ENCODE assay signal across 22 cellular contexts in the genomic region with DNA sequence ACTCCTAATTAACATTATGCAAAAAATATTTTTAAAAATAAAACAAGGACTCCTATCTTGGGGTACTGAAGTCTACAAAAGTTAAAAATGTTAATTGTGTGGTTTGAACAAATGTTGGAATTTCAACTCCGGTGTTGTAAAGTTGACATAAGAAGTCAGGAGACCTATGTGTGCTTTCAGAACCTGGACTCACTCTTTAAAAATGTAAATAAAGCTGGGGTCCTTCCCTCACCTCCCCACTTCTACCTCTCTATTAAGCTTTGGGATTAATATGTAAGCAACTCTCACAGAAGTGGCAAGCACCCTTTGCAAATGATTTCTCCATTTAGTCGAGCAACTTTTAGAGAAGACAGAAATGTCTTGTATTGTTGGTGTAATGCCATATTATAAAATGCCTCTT. TPM values are rescaled to one million over a fixed set of nuclear protein-coding genes. Genes with fewer than 3 reads are reported as not detected.
DNase-seq lines count a peak whose midpoint lies in the region; ATAC-seq, FAIRE-seq and TF ChIP-seq lines count a peak whose summit lies in the region.
"Had no signal": no experiment of that assay in that cellular context is flagged by ENCODE, and none has a peak within 500 bp of the region (broad histone marks: within the 10 kb centered on the region; RNA-seq: fewer than 3 reads in every experiment).

No MANE protein-coding gene starts in this region.

- H3K36me3 Mint-ChIP-seq in CD4-positive, alpha-beta T cell (ENCODE audit: low read depth), result no peaks in the 10 kb centered on the region
- H3K36me3 Mint-ChIP-seq: CD8-positive, alpha-beta T cell had no signal

- H3K36me3 ChIP-seq in Karpas-422 (ENCODE audit: insufficient read depth, low read length), result peaks cover 84% of the 10 kb centered on the region
- peaks cover 0 to 2% of the 10 kb centered on the region in 2 donors for H3K36me3 ChIP-seq in left lung
- no peaks in the 10 kb centered on the region for H3K36me3 ChIP-seq in pancreas

- POLR2A ChIA-PET in CD4-positive, alpha-beta T cell (lab: Charles Lee), result no interaction called here

- no peak overlapping the region for H3K4me3 Mint-ChIP-seq in CD4-positive, alpha-beta T cell
- H3K4me3 Mint-ChIP-seq: CD8-positive, alpha-beta T cell had no signal

- H3K4me3 ChIP-seq in Karpas-422 (ENCODE audit: low read length) (no peak overlapping the region), left lung (no peak overlapping the region), pancreas (no peak overlapping the region)
- H3K4me3 ChIP-seq: K562 had no signal

- peaks cover 65% of the 10 kb centered on the region for H3K4me1 ChIP-seq in Karpas-422 (ENCODE audit: low read length)
- H3K4me1 ChIP-seq in left lung, result peaks cover 2 to 16% of the 10 kb centered on the region in 2 donors
- peaks cover 0 to 11% (median 5%) of the 10 kb centered on the region in 3 donors for H3K4me1 ChIP-seq in pancreas

- no peaks in the 10 kb centered on the region for H4K20me1 ChIP-seq in Karpas-422 (ENCODE audit: insufficient read depth, low read depth, low read length)

- CTCF ChIA-PET in CD4-positive, alpha-beta T cell (lab: Charles Lee), result no interaction called here

- peak; percentile 15 for ATAC-seq in left lung
- no peak for ATAC-seq in pancreas
- ATAC-seq in CD4-positive, alpha-beta T cell (ENCODE audit: poor library complexity), result no peak
- ATAC-seq: CD8-positive, alpha-beta T cell; HCT116; K562; Panc1 had no signal

- H3K27me3 ChIP-seq in Karpas-422 (ENCODE audit: low read length), result no peaks in the 10 kb centered on the region
- no peaks in the 10 kb centered on the region for H3K27me3 ChIP-seq in left lung
- no peaks in the 10 kb centered on the region for H3K27me3 ChIP-seq in pancreas
- peaks cover 33% of the 10 kb centered on the region for H3K27me3 ChIP-seq in CD4-positive, alpha-beta T cell (ENCODE audit: control insufficient read depth, insufficient read depth, low read length)

- no peak overlapping the region for H3K4me2 ChIP-seq in Karpas-422 (ENCODE audit: low read depth, low read length, poor library complexity, severe bottlenecking)

- no peaks in the 10 kb centered on the region for H3K9me3 Mint-ChIP-seq in CD4-positive, alpha-beta T cell
- H3K9me3 Mint-ChIP-seq: CD8-positive, alpha-beta T cell had no signal

- no peak overlapping the region for H3K9ac ChIP-seq in Karpas-422 (ENCODE audit: low read length)

- H3K9me2 ChIP-seq in Karpas-422 (replicated peaks; ENCODE audit: insufficient read depth, low read length), result no peaks in the 10 kb centered on the region; the same call in 1 of the 2 replicates

- FAIRE-seq in pancreas (lab: Jason Lieb, UNC), result peak; percentile 41
- FAIRE-seq: K562 had no signal

- peaks cover 96% of the 10 kb centered on the region for H3K79me2 ChIP-seq in Karpas-422 (ENCODE audit: low read length)

- H3K9me3 ChIP-seq in Karpas-422 (ENCODE audit: low read length) (no peaks in the 10 kb centered on the region), left lung (no peaks in the 10 kb centered on the region), pancreas (no peaks in the 10 kb centered on the region)
- no peaks in the 10 kb centered on the region for H3K9me3 ChIP-seq in CD4-positive, alpha-beta T cell (ENCODE audit: control insufficient read depth, low read length)
- H3K9me3 ChIP-seq: Caco-2 had no signal

- intact Hi-C loops in left lung (cut with DNase I) (no loop called here), pancreas (cut with DNase I) (no loop called here)
- intact Hi-C loops in CD4-positive, alpha-beta T cell (cut with DNase I, micrococcal nuclease), result no loop called here

- H3K27ac ChIP-seq in Karpas-422 (ENCODE audit: low read length), result 0 out of 2 replicates have a peak overlapping the region, but pooled peaks have one; percentile 24
- no peak overlapping the region for H3K27ac ChIP-seq in left lung
- H3K27ac ChIP-seq in pancreas, result no peak overlapping the region
- no peak overlapping the region for H3K27ac ChIP-seq in CD4-positive, alpha-beta T cell (ENCODE audit: low read depth, low read length)
- H3K27ac ChIP-seq: HL-60, RWPE1 had no signal

- no peak overlapping the region for H3K27ac Mint-ChIP-seq in CD4-positive, alpha-beta T cell
- H3K27ac Mint-ChIP-seq: CD8-positive, alpha-beta T cell had no signal

- peaks cover 43% of the 10 kb centered on the region for H3K27me3 Mint-ChIP-seq in CD4-positive, alpha-beta T cell

- H3K4me1 Mint-ChIP-seq in CD4-positive, alpha-beta T cell (ENCODE audit: low read depth), result no peaks in the 10 kb centered on the region

- no peak for TF ChIP-seq CTCF in left lung (IDR thresholded peaks at IDR 0.05)
- no peak for TF ChIP-seq CTCF in pancreas (IDR thresholded peaks at IDR 0.05)
- TF ChIP-seq CTCF in CD4-positive, alpha-beta T cell (IDR thresholded peaks at IDR 0.05), result no peak

- WGBS in pancreas, 2 donors, result 42 to 58% methylated on average over 2 of the region's 2 CpGs

- no peak overlapping the region for H2AFZ ChIP-seq in Karpas-422 (ENCODE audit: low read length)

- DNase-seq in Karpas-422, result no peak
- peak; percentile 20 for DNase-seq in astrocyte of the hippocampus (ENCODE audit: low read depth, low spot score)
- no peak for DNase-seq in left lung
- DNase-seq in pancreas, result no peak
- DNase-seq in NCI-H510A treated with DMSO at 0.1 percent for 48 hours (lab: John Stamatoyannopoulos, UW), result no peak
- DNase-seq in CD4-positive, alpha-beta T cell, result no peak
- no peak for DNase-seq in NCI-H2171 (lab: John Stamatoyannopoulos, UW)
- DNase-seq: C1 segment of cervical spinal cord; Caco-2; CD8-positive, alpha-beta T cell; MV-4-11; NCI-H1105; NCI-H1436 treated with DMSO at 0.1 percent for 48 hours; NCI-H187 treated with DMSO at 0.1 percent for 48 hours; NCI-H2107; NCI-H69; SHP77 had no signal

RNA-seq across cellular contexts. Expression of gene MEIS2, which starts 11.9 kb away (rescaled TPM):
- total RNA-seq in Karpas-422 (2014; rRNA removed; shearing (Covaris generic); ENCODE audit: low replicate concordance), result 55.7 and 68.2 TPM in 2 replicates
- total RNA-seq in left lung, result 10 to 100 TPM; 14.1 to 18.7 TPM
- total RNA-seq in pancreas, result 10 to 100 TPM in 5 of 6 donors, 1 to 10 TPM in 1; 9.1 to 24.1 (median 14.8) TPM
- polyA plus RNA-seq in pancreas, result 10 to 100 TPM; 10.7 to 30.5 TPM
- total RNA-seq in CD4-positive, alpha-beta T cell, result not detected
- total RNA-seq: CD8-positive, alpha-beta T cell had no signal

Comparison
In these comparisons a context has a peak if more than half of its experiments do, and no peak if none do; other contexts are left out.
1. RNA of gene MEIS2, which starts 11.9 kb away (total RNA-seq): 55.7 to 68.2 TPM in Karpas-422, 14.1 to 18.7 TPM in left lung and 9.1 to 24.1 TPM in pancreas; not detected in CD4-positive, alpha-beta T cell; every median in the first group is over 10 times any median in the second.